In genomic region chr14:91195881-91196280, GRCh38 we compare ENCODE assay signal across 35 cellular contexts. TPM values are rescaled to one million over a fixed set of nuclear protein-coding genes. Genes with fewer than 3 reads are reported as not detected.
DNase-seq lines count a peak whose midpoint lies in the region; TF ChIP-seq lines count a peak whose summit lies in the region.
"Had no signal": no experiment of that assay in that cellular context is flagged by ENCODE, and none has a peak within 500 bp of the region (broad histone marks: within the 10 kb centered on the region; RNA-seq: fewer than 3 reads in every experiment).

No MANE protein-coding gene starts in this region.

- no peaks in the 10 kb centered on the region for H3K79me2 ChIP-seq in KMS-11 (ENCODE audit: insufficient read depth, low read depth)

- H3K36me3 ChIP-seq in KMS-11 (ENCODE audit: insufficient read depth) (no peaks in the 10 kb centered on the region), suprapubic skin (peaks cover 72% of the 10 kb centered on the region), transverse colon (peaks cover 0 to 55% (median 30%) of the 10 kb centered on the region in 4 donors)

- H3K9ac ChIP-seq in KMS-11: no peak overlapping the region
- H3K9ac ChIP-seq: BLaER1; BLaER1 treated with 17β-estradiol and CSF1 and Interleukin-3, amounts not matched to agents 10 nM and 100 nM had no signal

- CTCF ChIA-PET in activated naive CD4-positive, alpha-beta T cell treated with anti-CD3 and anti-CD28 coated beads, Interleukin-2, amount 10 ng/mL, durations not matched to agents 7 days and 5 days (lab: Charles Lee): interaction anchor here (0.6 to 1.7 kb wide), 2 partner anchors 11 to 56 kb away, joined by 4 to 8 read pairs; no protein-coding TSS in a partner anchor
- CTCF ChIA-PET in activated naive CD4-positive, alpha-beta T cell treated with anti-CD3 and anti-CD28 coated beads for 36 hours (lab: Charles Lee): interaction anchor here (3.3 kb wide), 1 partner anchor 18 kb away, joined by 24 read pairs; no protein-coding TSS in a partner anchor

- H3K4me1 ChIP-seq in KMS-11 (ENCODE audit: low read depth, poor library complexity, severe bottlenecking) (peaks cover 46% of the 10 kb centered on the region), suprapubic skin (no peaks in the 10 kb centered on the region), transverse colon (no peaks in the 10 kb centered on the region)
- H3K4me1 ChIP-seq: A549, BE2C, BLaER1, Caco-2 had no signal

- no peak overlapping the region for H3K4me3 ChIP-seq in KMS-11 (IDR thresholded peaks at IDR 0.05; ENCODE audit: insufficient read depth, low read depth, low read length)
- no peak overlapping the region for H3K4me3 ChIP-seq in suprapubic skin
- H3K4me3 ChIP-seq in transverse colon: no peak overlapping the region
- H3K4me3 ChIP-seq: A549; BLaER1; BLaER1 treated with 17β-estradiol and CSF1 and Interleukin-3, amounts not matched to agents 10 nM and 100 nM had no signal

- peak overlapping the region; percentile 63; the same call in 1 of the 2 replicates for H3K4me2 ChIP-seq in KMS-11
- H3K4me2 ChIP-seq: A549; BLaER1; BLaER1 treated with 17β-estradiol and CSF1 and Interleukin-3, amounts not matched to agents 10 nM and 100 nM had no signal

- H3K4me3 Mint-ChIP-seq in activated naive CD4-positive, alpha-beta T cell treated with anti-CD3 and anti-CD28 coated beads, Interleukin-2, amount 10 ng/mL, durations not matched to agents 7 days and 5 days: no peak overlapping the region
- H3K4me3 Mint-ChIP-seq in activated naive CD4-positive, alpha-beta T cell treated with anti-CD3 and anti-CD28 coated beads for 36 hours: no peak overlapping the region
- H3K4me3 Mint-ChIP-seq: B cell; CD14-positive monocyte; CD4-positive, alpha-beta T cell; CD4-positive, CD25-positive, alpha-beta regulatory T cell; CD8-positive, alpha-beta memory T cell; CD8-positive, alpha-beta T cell had no signal

- H3K27me3 Mint-ChIP-seq in activated naive CD4-positive, alpha-beta T cell treated with anti-CD3 and anti-CD28 coated beads, Interleukin-2, amount 10 ng/mL, durations not matched to agents 7 days and 5 days: no peaks in the 10 kb centered on the region
- no peaks in the 10 kb centered on the region for H3K27me3 Mint-ChIP-seq in activated naive CD4-positive, alpha-beta T cell treated with anti-CD3 and anti-CD28 coated beads for 36 hours (ENCODE audit: low read depth)
- H3K27me3 Mint-ChIP-seq: B cell; CD4-positive, alpha-beta memory T cell; CD4-positive, alpha-beta T cell; CD4-positive, CD25-positive, alpha-beta regulatory T cell; CD8-positive, alpha-beta memory T cell had no signal

- intact Hi-C loops in activated naive CD4-positive, alpha-beta T cell treated with anti-CD3 and anti-CD28 coated beads for 36 hours (cut with micrococcal nuclease): no loop called here
- intact Hi-C loops in transverse colon (cut with DNase I; ENCODE audit: low total_unique reads): no loop called here

- no peak for TF ChIP-seq POLR2A in suprapubic skin (IDR thresholded peaks at IDR 0.05)
- TF ChIP-seq POLR2A in transverse colon (IDR thresholded peaks at IDR 0.05): no peak

- peaks cover 69% of the 10 kb centered on the region for H3K4me1 Mint-ChIP-seq in activated naive CD4-positive, alpha-beta T cell treated with anti-CD3 and anti-CD28 coated beads, Interleukin-2, amount 10 ng/mL, durations not matched to agents 7 days and 5 days
- H3K4me1 Mint-ChIP-seq in activated naive CD4-positive, alpha-beta T cell treated with anti-CD3 and anti-CD28 coated beads for 36 hours (ENCODE audit: low read depth): peaks cover 19% of the 10 kb centered on the region
- H3K4me1 Mint-ChIP-seq: B cell, CD14-positive monocyte had no signal

- H4K20me1 ChIP-seq in KMS-11 (ENCODE audit: insufficient read depth): no peaks in the 10 kb centered on the region
- H4K20me1 ChIP-seq: BLaER1 had no signal

- no peak for TF ChIP-seq EP300 in suprapubic skin (IDR thresholded peaks at IDR 0.05)
- TF ChIP-seq EP300 in transverse colon (IDR thresholded peaks at IDR 0.05; ENCODE audit: low read depth): no peak

- DNase-seq in NCI-H748 (lab: John Stamatoyannopoulos, UW; ENCODE audit: unreplicated experiment) (peak; percentile 46), NCI-H748 treated with DMSO at 0.1 percent for 48 hours (lab: John Stamatoyannopoulos, UW) (no peak), D341Med (ENCODE audit: low spot score) (peak; percentile 6), suprapubic skin (ENCODE audit: low spot score in 2 of 2) (no peak), transverse colon (no peak)
- no peak for DNase-seq in activated naive CD4-positive, alpha-beta T cell treated with anti-CD3 and anti-CD28 coated beads, Interleukin-2, amount 10 ng/mL, durations not matched to agents 7 days and 5 days
- DNase-seq in activated naive CD4-positive, alpha-beta T cell treated with anti-CD3 and anti-CD28 coated beads for 36 hours: no peak
- DNase-seq: 8988T; ACHN; AML-193; BE2C; C1 segment of cervical spinal cord; Caco-2; Calu3; CD4-positive, alpha-beta memory T cell; CD4-positive, alpha-beta T cell; CD4-positive, CD25-positive, alpha-beta regulatory T cell; CD8-positive, alpha-beta memory T cell; CD8-positive, alpha-beta T cell; COR-L47; DMS 273 treated with DMSO at 0.1 percent for 48 hours; DMS153; DMS53; DMS79; DMS79 treated with DMSO at 0.1 percent for 48 hours; DND-41; EL had no signal

- WGBS in suprapubic skin: 94% methylated on average over 10 of the region's 10 CpGs
- 97 to 100% methylated on average over 3 to 10 of the region's 10 CpGs for WGBS in transverse colon (ENCODE audit: low coverage in 1 of 2), 2 donors

- no peaks in the 10 kb centered on the region for H3K9me3 ChIP-seq in suprapubic skin
- H3K9me3 ChIP-seq in transverse colon: no peaks in the 10 kb centered on the region
- H3K9me3 ChIP-seq: A549, BE2C, Caco-2 had no signal

- in situ Hi-C loops in transverse colon (cut with MboI; ENCODE audit: low pct_ligation_motif_present in 1 of 4, low pct_unique_long_range_greater_than_20kb in 1 of 4, low sequenced_read_pairs in 3 of 4): no loop called here

- peak overlapping the region; percentile 73; the same call in 1 of the 2 replicates for H3K27ac ChIP-seq in KMS-11
- no peak overlapping the region for H3K27ac ChIP-seq in suprapubic skin
- H3K27ac ChIP-seq in transverse colon: no peak overlapping the region
- H3K27ac ChIP-seq: 22Rv1; A549; BLaER1; BLaER1 treated with 17β-estradiol and CSF1 and Interleukin-3, amounts not matched to agents 10 nM and 100 nM; C4-2B had no signal

- no peak overlapping the region for H2AFZ ChIP-seq in KMS-11 (ENCODE audit: low read depth)

- H3K27ac Mint-ChIP-seq in activated naive CD4-positive, alpha-beta T cell treated with anti-CD3 and anti-CD28 coated beads, Interleukin-2, amount 10 ng/mL, durations not matched to agents 7 days and 5 days: peak overlapping the region; percentile 8
- H3K27ac Mint-ChIP-seq in activated naive CD4-positive, alpha-beta T cell treated with anti-CD3 and anti-CD28 coated beads for 36 hours: no peak overlapping the region
- H3K27ac Mint-ChIP-seq: B cell; CD4-positive, alpha-beta T cell; CD8-positive, alpha-beta T cell had no signal

- H3K9me3 Mint-ChIP-seq in activated naive CD4-positive, alpha-beta T cell treated with anti-CD3 and anti-CD28 coated beads, Interleukin-2, amount 10 ng/mL, durations not matched to agents 7 days and 5 days: peaks cover 10% of the 10 kb centered on the region
- peaks cover 3% of the 10 kb centered on the region for H3K9me3 Mint-ChIP-seq in activated naive CD4-positive, alpha-beta T cell treated with anti-CD3 and anti-CD28 coated beads for 36 hours
- H3K9me3 Mint-ChIP-seq: CD4-positive, alpha-beta T cell; CD8-positive, alpha-beta memory T cell; CD8-positive, alpha-beta T cell had no signal

- TF ChIP-seq CTCF in KMS-11 (conservative IDR thresholded peaks at IDR 0.05; ENCODE audit: low read depth, low read length): no peak
- TF ChIP-seq CTCF in suprapubic skin (IDR thresholded peaks at IDR 0.05): no peak
- no peak for TF ChIP-seq CTCF in transverse colon (IDR thresholded peaks at IDR 0.05)

- H3K36me3 Mint-ChIP-seq in activated naive CD4-positive, alpha-beta T cell treated with anti-CD3 and anti-CD28 coated beads, Interleukin-2, amount 10 ng/mL, durations not matched to agents 7 days and 5 days: peaks cover 76% of the 10 kb centered on the region
- peaks cover 41% of the 10 kb centered on the region for H3K36me3 Mint-ChIP-seq in activated naive CD4-positive, alpha-beta T cell treated with anti-CD3 and anti-CD28 coated beads for 36 hours (ENCODE audit: low read depth)

- H3K27me3 ChIP-seq in KMS-11 (ENCODE audit: insufficient read depth, low read depth): no peaks in the 10 kb centered on the region
- no peaks in the 10 kb centered on the region for H3K27me3 ChIP-seq in suprapubic skin
- H3K27me3 ChIP-seq in transverse colon: no peaks in the 10 kb centered on the region
- H3K27me3 ChIP-seq: BE2C; BLaER1; BLaER1 treated with 17β-estradiol and CSF1 and Interleukin-3, amounts not matched to agents 10 nM and 100 nM had no signal

RNA-seq across cellular contexts. Expression of gene GPR68, which starts 48.6 kb away (rescaled TPM):
- 1 to 10 TPM; 1.2 to 1.3 TPM for total RNA-seq in activated naive CD4-positive, alpha-beta T cell treated with anti-CD3 and anti-CD28 coated beads for 36 hours
- total RNA-seq in suprapubic skin: 1 to 10 TPM in 3 of 4 donors, under 1 TPM in 1; 0.95 to 4.3 (median 1.6) TPM
- total RNA-seq in transverse colon: under 1 TPM in 3 of 4 donors, not detected in 1; 0.48 to 0.80 (median 0.55) TPM
- total RNA-seq: Calu3 had no signal

Comparison
In these comparisons a context has a peak if more than half of its experiments do, and no peak if none do; other contexts are left out.
1. DNase-seq: peak in NCI-H748 (single experiment) and D341Med (single experiment); none in NCI-H748 treated with DMSO at 0.1 percent for 48 hours (single experiment), activated naive CD4-positive, alpha-beta T cell treated with anti-CD3 and anti-CD28 coated beads, Interleukin-2, amount 10 ng/mL, durations not matched to agents 7 days and 5 days (single experiment), activated naive CD4-positive, alpha-beta T cell treated with anti-CD3 and anti-CD28 coated beads for 36 hours (single experiment), suprapubic skin (0 of 2) and transverse colon (single experiment).